Comparison of ENCODE assay signal across 8 cellular contexts in genomic region chr10:87817873-87818504, GRCh38. TPM values are rescaled to one million over a fixed set of nuclear protein-coding genes. Genes with fewer than 3 reads are reported as not detected.
DNase-seq lines count a peak whose midpoint lies in the region; FAIRE-seq and TF ChIP-seq lines count a peak whose summit lies in the region.

A gene with protein sequence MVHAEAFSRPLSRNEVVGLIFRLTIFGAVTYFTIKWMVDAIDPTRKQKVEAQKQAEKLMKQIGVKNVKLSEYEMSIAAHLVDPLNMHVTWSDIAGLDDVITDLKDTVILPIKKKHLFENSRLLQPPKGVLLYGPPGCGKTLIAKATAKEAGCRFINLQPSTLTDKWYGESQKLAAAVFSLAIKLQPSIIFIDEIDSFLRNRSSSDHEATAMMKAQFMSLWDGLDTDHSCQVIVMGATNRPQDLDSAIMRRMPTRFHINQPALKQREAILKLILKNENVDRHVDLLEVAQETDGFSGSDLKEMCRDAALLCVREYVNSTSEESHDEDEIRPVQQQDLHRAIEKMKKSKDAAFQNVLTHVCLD (minus strand): TSS chr10:87818226. CDS start chr10:87814599, 3,627 bp downstream.

- peak within 1 kb of the TSS; percentile 76 for H3K9ac ChIP-seq in endothelial cell of umbilical vein (replicated peaks; ENCODE audit: extremely low read depth, insufficient read depth, low read length)

- DNase-seq in COR-L47 (lab: John Stamatoyannopoulos, UW) (peak; percentile 48), GM20000 (ENCODE audit: low spot score) (peak; percentile 80), HT1080 (ENCODE audit: low read depth) (peak; percentile 92), NOMO-1 treated with dmso at 0.1 percent for 144 hours (lab: John Stamatoyannopoulos, UW; ENCODE audit: unreplicated experiment) (peak; percentile 69), endothelial cell of umbilical vein (ENCODE audit: low read depth, low spot score) (peak; percentile 80), middle frontal gyrus (ENCODE audit: extremely low spot score, low spot score) (peak; percentile 77)
- peak; percentile 85 for DNase-seq in activated CD8-positive, alpha-beta memory T cell treated with anti-CD3 and anti-CD28 coated beads, Interleukin-2, amount 50 U/mL, for 4 hours
- DNase-seq in stimulated activated CD8-positive, alpha-beta memory T cell treated with anti-CD3 and anti-CD28 coated beads, Interleukin-4, amount 100 ng/mL, for 1 hour (ENCODE audit: low read depth in 2 of 2, low spot score in 1 of 2) = peak; percentile 58 to 77

- H3K36me3 ChIP-seq in endothelial cell of umbilical vein (ENCODE audit: control insufficient read depth in 2 of 2, extremely low read depth in 1 of 2, insufficient read depth in 2 of 2, low read length in 2 of 2) = peaks cover 0 to 2% of the 10 kb centered on the region in 2 experiments

- TF ChIP-seq POLR2A in endothelial cell of umbilical vein (IDR thresholded peaks at IDR 0.05; ENCODE audit: low read depth, low read length) = peak; percentile 77

- POLR2A ChIA-PET in endothelial cell of umbilical vein (lab: Charles Lee) = no interaction called here

- BruUV-seq in endothelial cell of umbilical vein (replicated peaks; lab: Mats Ljungman, UMichigan) = no TSS peak

- peak within 1 kb of the TSS; percentile 61 to 88 (median 78) for H3K4me3 ChIP-seq in endothelial cell of umbilical vein (replicated peaks in 1 of 3; ENCODE audit: insufficient read depth in 1 of 3, low read depth in 1 of 3, low read length in 3 of 3)

- no peaks in the 10 kb centered on the region for H3K27me3 ChIP-seq in endothelial cell of umbilical vein (ENCODE audit: control insufficient read depth in 2 of 2, insufficient read depth in 2 of 2, low read length in 2 of 2)

- intact Hi-C loops in endothelial cell of umbilical vein (cut with micrococcal nuclease) = loop anchor here (1.0 to 2.0 kb wide), 5 partner anchors 41 to 571 kb away; no protein-coding TSS in a partner anchor

- peak; percentile 28 for FAIRE-seq in endothelial cell of umbilical vein (lab: Jason Lieb, UNC)

- no peaks in the 10 kb centered on the region for H4K20me1 ChIP-seq in endothelial cell of umbilical vein (replicated peaks; ENCODE audit: control insufficient read depth, extremely low read depth, insufficient read depth, low read length)

- H3K9me1 ChIP-seq in endothelial cell of umbilical vein (replicated peaks; ENCODE audit: control insufficient read depth, extremely low read depth, insufficient read depth, low read length) = no peaks in the 10 kb centered on the region

- H3K4me2 ChIP-seq in endothelial cell of umbilical vein (ENCODE audit: insufficient read depth, low read length) = peak within 1 kb of the TSS; percentile 93

- TF ChIP-seq CTCF in GM20000 (IDR thresholded peaks at IDR 0.05; ENCODE audit: extremely low read depth, missing control alignments) (peak; percentile 34), endothelial cell of umbilical vein (IDR thresholded peaks at IDR 0.05; ENCODE audit: extremely low read depth in 1 of 2, insufficient read depth in 1 of 2, low read depth in 1 of 2, low read length in 2 of 2) (peak in 1 of 2 donors; percentile 5)

- H3K4me1 ChIP-seq in endothelial cell of umbilical vein (ENCODE audit: control insufficient read depth, extremely low read depth, insufficient read depth, low read length) = peaks cover 22% of the 10 kb centered on the region

- CTCF ChIA-PET in endothelial cell of umbilical vein (lab: Charles Lee) = interaction anchor here (0.7 to 1.7 kb wide), 6 partner anchors 10 to 571 kb away, joined by 3 to 6 read pairs (median 4); partner anchors contain the start of genes KLLN and PTEN

- dilution Hi-C loops in endothelial cell of umbilical vein (cut with MboI; ENCODE audit: extremely low pct_ligation_motif_present, low sequenced_read_pairs) = no loop called here

- H3K79me2 ChIP-seq in endothelial cell of umbilical vein (ENCODE audit: control insufficient read depth, insufficient read depth, low read length) = peaks cover 34% of the 10 kb centered on the region

- H2AFZ ChIP-seq in endothelial cell of umbilical vein (ENCODE audit: low read depth, low read length) = peak within 1 kb of the TSS; percentile 92

- no peaks in the 10 kb centered on the region for H3K9me3 ChIP-seq in endothelial cell of umbilical vein (replicated peaks; ENCODE audit: control insufficient read depth, insufficient read depth, low read length)

- H3K27ac ChIP-seq in endothelial cell of umbilical vein (ENCODE audit: insufficient read depth, low read depth, low read length) = peak within 1 kb of the TSS; percentile 68

TF ChIP-seq in endothelial cell of umbilical vein, 7 proteins besides CTCF, POLR2A, EP300 and RAD21:
- TF ChIP-seq POLR2AphosphoS5 (IDR thresholded peaks at IDR 0.05; ENCODE audit: insufficient read depth, low read depth, low read length) = peak; percentile 82
- TF ChIP-seq MYC (IDR thresholded peaks at IDR 0.05; ENCODE audit: low read depth, low read length) = no peak
- no peak for TF ChIP-seq EZH2 (IDR thresholded peaks at IDR 0.05; ENCODE audit: borderline replicate concordance, low read depth, low read length, severe bottlenecking)
- no peak for TF ChIP-seq JUN (IDR thresholded peaks at IDR 0.05; ENCODE audit: borderline replicate concordance, insufficient read depth, insufficient read length, low read depth)

RNA-seq across cellular contexts. Expression of the gene that starts here (rescaled TPM):
- 31.3 and 42.3 TPM in 2 replicates for total RNA-seq in HT1080 (2014; rRNA removed; shearing (Covaris generic))
- polyA plus RNA-seq in HT1080 (2015; cell fraction: cytosol; rRNA removed) = 45.8 and 56.0 TPM in 2 replicates
- 78.4 and 84.6 TPM in 2 replicates for polyA plus RNA-seq in HT1080 (2015; cell fraction: nucleus; rRNA removed)
- total RNA-seq in endothelial cell of umbilical vein = 23.6 and 25.8 TPM in 2 replicates
- 4.6 and 5.2 TPM in 2 replicates for polyA plus RNA-seq in endothelial cell of umbilical vein
- 8.2 and 8.3 TPM in 2 replicates for polyA plus RNA-seq in endothelial cell of umbilical vein (2011; cell fraction: cytosol; rRNA removed)
- 13.7 and 19.0 TPM in 2 replicates for polyA plus RNA-seq in endothelial cell of umbilical vein (2011; cell fraction: nucleus; rRNA removed)
- polyA plus RNA-seq in endothelial cell of umbilical vein (2012) = 23.8 and 24.2 TPM in 2 replicates
- 9.9 and 11.8 TPM in 2 replicates for polyA minus RNA-seq in endothelial cell of umbilical vein
- 45.0 TPM for polyA minus RNA-seq in endothelial cell of umbilical vein (2011; cell fraction: cytosol; rRNA and poly(A)+ RNA removed)
- 17.0 and 21.3 TPM in 2 replicates for polyA minus RNA-seq in endothelial cell of umbilical vein (2011; cell fraction: nucleus; rRNA and poly(A)+ RNA removed)

Comparison
In these comparisons a context has a peak if more than half of its experiments do, and no peak if none do; other contexts are left out.
1. Peak in every context shown above with its lines: DNase-seq, H3K4me3 ChIP-seq and H3K27ac ChIP-seq.